In genomic region chr5:135053989-135054388, GRCh38 we compare ENCODE assay signal across 31 cellular contexts. TPM values are rescaled to one million over a fixed set of nuclear protein-coding genes. Genes with fewer than 3 reads are reported as not detected.
A peak's percentile ranks its signal among the peaks of the same experiment; 100 is the strongest.
DNase-seq lines count a peak whose midpoint lies in the region; ATAC-seq and TF ChIP-seq lines count a peak whose summit lies in the region.
"Had no signal": no experiment of that assay in that cellular context is flagged by ENCODE, and none has a peak within 500 bp of the region (broad histone marks: within the 10 kb centered on the region; RNA-seq: fewer than 3 reads in every experiment).

No MANE protein-coding gene starts in this region.

- no peaks in the 10 kb centered on the region for H3K27me3 Mint-ChIP-seq in Caco-2 (ENCODE audit: insufficient read depth, unreplicated experiment)

- TF ChIP-seq CTCF in Caco-2 (IDR thresholded peaks at IDR 0.05; ENCODE audit: insufficient read depth in 1 of 2, low read depth in 1 of 2, low read length in 1 of 2, severe bottlenecking in 1 of 2, unreplicated experiment in 1 of 2) (no peak), OCI-LY3 (IDR thresholded peaks at IDR 0.05; ENCODE audit: low read depth, low read length) (no peak)

- peak overlapping the region; percentile 95 for H3K4me2 ChIP-seq in OCI-LY3 (ENCODE audit: low read length)
- H3K4me2 ChIP-seq: GM23338 had no signal

- peak overlapping the region; percentile 3 for H3K27ac Mint-ChIP-seq in Caco-2 (ENCODE audit: unreplicated experiment)
- H3K27ac Mint-ChIP-seq: activated naive CD8-positive, alpha-beta T cell; GM23338; natural killer cell treated with Interleukin-12 subunit alpha and Interleukin-12 subunit beta and Interleukin-15 and Interleukin-18, amount 100 ng/mL, for 72 hours; T-helper 2 cell treated with Interferon-gamma antibody and Interleukin-4, amounts not matched to agents 5 μg/mL and 100 μg/mL, for 36 hours had no signal

- H4K20me1 ChIP-seq in OCI-LY3 (ENCODE audit: insufficient read depth, low read length) = no peaks in the 10 kb centered on the region

- H3K79me2 ChIP-seq in OCI-LY3 (ENCODE audit: low read length) = no peaks in the 10 kb centered on the region

- no TSS peak for BruUV-seq in Caco-2 (replicated peaks; lab: Mats Ljungman, UMichigan)

- no peaks in the 10 kb centered on the region for H3K9me3 Mint-ChIP-seq in Caco-2 (ENCODE audit: unreplicated experiment)
- H3K9me3 Mint-ChIP-seq: GM23338; natural killer cell treated with Interleukin-12 subunit alpha and Interleukin-12 subunit beta and Interleukin-15 and Interleukin-18, amount 100 ng/mL, for 72 hours; T-helper 2 cell treated with Interferon-gamma antibody and Interleukin-4, amounts not matched to agents 5 μg/mL and 100 μg/mL, for 36 hours had no signal

- H3K4me3 Mint-ChIP-seq in Caco-2 (ENCODE audit: unreplicated experiment) = peak overlapping the region; percentile 0
- H3K4me3 Mint-ChIP-seq: activated naive CD8-positive, alpha-beta T cell; GM23338; natural killer cell treated with Interleukin-12 subunit alpha and Interleukin-12 subunit beta and Interleukin-15 and Interleukin-18, amount 100 ng/mL, for 72 hours; T-helper 2 cell treated with Interferon-gamma antibody and Interleukin-4, amounts not matched to agents 5 μg/mL and 100 μg/mL, for 36 hours had no signal

- H3K4me3 ChIP-seq in Caco-2 (ENCODE audit: low read depth, low read length) (no peak overlapping the region), OCI-LY3 (ENCODE audit: low read length) (no peak overlapping the region; the same call in 1 of the 2 replicates), H7 (ENCODE audit: insufficient read depth, low read depth, low read length) (no peak overlapping the region)
- H3K4me3 ChIP-seq: GM23338, heart right ventricle, lower lobe of right lung, psoas muscle, transverse colon had no signal

- H3K36me3 ChIP-seq in Caco-2 (ENCODE audit: control insufficient read depth, insufficient read depth, low read length) (no peaks in the 10 kb centered on the region), OCI-LY3 (replicated peaks; ENCODE audit: low read depth, low read length) (no peaks in the 10 kb centered on the region), H7 (replicated peaks; ENCODE audit: control insufficient read depth, insufficient read depth, low read length) (no peaks in the 10 kb centered on the region)
- H3K36me3 ChIP-seq: BE2C, heart right ventricle, lower lobe of right lung, transverse colon had no signal

- H3K27me3 ChIP-seq in Caco-2 (replicated peaks; ENCODE audit: control insufficient read depth, insufficient read depth, low read length) = no peaks in the 10 kb centered on the region
- no peaks in the 10 kb centered on the region for H3K27me3 ChIP-seq in OCI-LY3 (ENCODE audit: low read depth, low read length)
- peaks cover 30% of the 10 kb centered on the region; the same call in 1 of the 2 replicates for H3K27me3 ChIP-seq in H7 (ENCODE audit: control insufficient read depth, insufficient read depth, low read length)

- no peak overlapping the region for H2AFZ ChIP-seq in OCI-LY3 (ENCODE audit: low read depth, low read length)
- H2AFZ ChIP-seq: GM23338 had no signal

- CTCF ChIA-PET in Caco-2 (lab: Charles Lee) = interaction anchor here (0.6 to 1.3 kb wide), 4 partner anchors 9 to 174 kb away, joined by 3 to 7 read pairs (median 4); no protein-coding TSS in a partner anchor

- DNase-seq in Caco-2 (peak in 1 of 2 experiments; percentile 38), NCI-H1092 (lab: John Stamatoyannopoulos, UW) (peak; percentile 9), left kidney (ENCODE audit: low read depth, low spot score) (peak; percentile 16), left cardiac atrium (no peak), H7 (no peak), islet precursor cell (no peak)
- no peak for DNase-seq in activated CD4-positive, alpha-beta T cell treated with anti-CD3 and anti-CD28 coated beads for 4 hours
- DNase-seq: ACHN; activated CD4-positive, alpha-beta T cell treated with anti-CD3 and anti-CD28 coated beads for 48 hours; activated effector memory CD4-positive, alpha-beta T cell treated with Interleukin-2 at 50 U/mL for 16 hours; activated T-cell treated with anti-CD3 and anti-CD28 coated beads, Interleukin-2, amount 50 U/mL, for 1 hour; BE2C; foreskin melanocyte; GF-D8; heart right ventricle; IMR-90; NCI-H1105 treated with DMSO at 0.1 percent for 48 hours; NCI-H2227 treated with DMSO at 0.1 percent for 48 hours; NCI-H82; PC-3; stimulated activated CD4-positive, alpha-beta T cell treated with anti-CD3 and anti-CD28 coated beads, Interleukin-4, amount 100 ng/mL, for 4 hours had no signal

- POLR2A ChIA-PET in Caco-2 (lab: Charles Lee) = no interaction called here

- no peaks in the 10 kb centered on the region for H3K36me3 Mint-ChIP-seq in Caco-2 (ENCODE audit: insufficient read depth, unreplicated experiment)
- H3K36me3 Mint-ChIP-seq: activated naive CD8-positive, alpha-beta T cell; natural killer cell treated with Interleukin-12 subunit alpha and Interleukin-12 subunit beta and Interleukin-15 and Interleukin-18, amount 100 ng/mL, for 72 hours had no signal

- no peak for ATAC-seq in left cardiac atrium
- ATAC-seq: GM23338; heart right ventricle; lower lobe of right lung; natural killer cell treated with Interleukin-12 subunit alpha and Interleukin-12 subunit beta and Interleukin-15 and Interleukin-18, amount 100 ng/mL, for 72 hours; PC-3; psoas muscle had no signal

- H3K4me1 ChIP-seq in Caco-2 (peaks cover 17% of the 10 kb centered on the region), OCI-LY3 (ENCODE audit: low read length) (peaks cover 27% of the 10 kb centered on the region)
- H3K4me1 ChIP-seq: BE2C, lower lobe of right lung had no signal

- H3K4me1 Mint-ChIP-seq in Caco-2 (ENCODE audit: low read depth, unreplicated experiment) = peaks cover 11% of the 10 kb centered on the region

- H3K27ac ChIP-seq in OCI-LY3 (ENCODE audit: low read length) = peak overlapping the region; percentile 47; the same call in 1 of the 2 replicates
- H3K27ac ChIP-seq: heart right ventricle, lower lobe of right lung, transverse colon had no signal

- peak overlapping the region; percentile 35; the same call in 1 of the 2 replicates for H3K9ac ChIP-seq in OCI-LY3 (ENCODE audit: low read length)

- H3K9me3 ChIP-seq in Caco-2 (no peaks in the 10 kb centered on the region), OCI-LY3 (ENCODE audit: insufficient read depth, low read length) (no peaks in the 10 kb centered on the region)
- H3K9me3 ChIP-seq: BE2C, heart right ventricle, lower lobe of right lung, psoas muscle, transverse colon had no signal

- intact Hi-C loops in Caco-2 (cut with micrococcal nuclease; ENCODE audit: unreplicated experiment) (no loop called here), left cardiac atrium (cut with DNase I) (no loop called here)

RNA-seq across cellular contexts. Expression of gene PITX1, which starts 20.0 kb away (rescaled TPM):
- total RNA-seq in Caco-2 (2022) (114 and 117 TPM in 2 replicates), left cardiac atrium (not detected)
- total RNA-seq in H7 (2014; rRNA removed; shearing (Covaris generic)) = not detected in 2 replicates
- total RNA-seq: GM23338; kidney epithelial cell; mononuclear cell; natural killer cell treated with Interleukin-12 subunit alpha and Interleukin-12 subunit beta and Interleukin-15 and Interleukin-18, amount 100 ng/mL, for 72 hours had no signal

Comparison
In these comparisons a context has a peak if more than half of its experiments do, and no peak if none do; other contexts are left out.
1. DNase-seq: peak in NCI-H1092 (single experiment) and left kidney (single experiment); none in left cardiac atrium (single experiment), activated CD4-positive, alpha-beta T cell treated with anti-CD3 and anti-CD28 coated beads for 4 hours (0 of 2), H7 (single experiment) and islet precursor cell (single experiment).
2. RNA of gene PITX1, which starts 20.0 kb away (total RNA-seq): 114 to 117 TPM in Caco-2; not detected in left cardiac atrium and not detected in H7; every median in the first group is over 10 times any median in the second.